8 cellular contexts compared by ENCODE assay signal in genomic region chr4:69617083-69617694, GRCh38. TPM values are rescaled to one million over a fixed set of nuclear protein-coding genes. Genes with fewer than 3 reads are reported as not detected.
A peak's percentile ranks its signal among the peaks of the same experiment; 100 is the strongest.
DNase-seq lines count a peak whose midpoint lies in the region; ATAC-seq and TF ChIP-seq lines count a peak whose summit lies in the region.

No MANE protein-coding gene starts in this region.

- TF ChIP-seq CTCF in GM10248 (IDR thresholded peaks at IDR 0.05; ENCODE audit: control extremely low read depth, extremely low read depth, low read depth, missing control alignments) (peak; percentile 27), MM.1S (IDR thresholded peaks at IDR 0.05; ENCODE audit: low read length) (peak; percentile 55), brain microvascular endothelial cell (IDR thresholded peaks at IDR 0.05; ENCODE audit: low read depth, low read length, missing control alignments) (peak; percentile 50), neural cell (IDR thresholded peaks at IDR 0.05; ENCODE audit: poor library complexity, severe bottlenecking) (peak; percentile 85)

- H3K36me3 Mint-ChIP-seq in activated T-helper 1 cell treated with anti-CD3 and anti-CD28 coated beads, Interleukin-12 subunit alpha, Interleukin-12 subunit beta, Interleukin-2, Interleukin-4 antibody, amounts not matched to agents 30 ng/mL and 10 ng/mL and 1 ng/mL, durations not matched to agents 14 hours and 24 hours and 36 hours (ENCODE audit: low read depth): no peaks in the 10 kb centered on the region

- no peak overlapping the region for H3K4me2 ChIP-seq in MM.1S (ENCODE audit: low read depth, low read length)
- H3K4me2 ChIP-seq in neural cell (ENCODE audit: low read length): no peak overlapping the region

- no peak overlapping the region for H3K4me3 Mint-ChIP-seq in activated T-helper 1 cell treated with anti-CD3 and anti-CD28 coated beads, Interleukin-12 subunit alpha, Interleukin-12 subunit beta, Interleukin-2, Interleukin-4 antibody, amounts not matched to agents 30 ng/mL and 10 ng/mL and 1 ng/mL, durations not matched to agents 14 hours and 24 hours and 36 hours

- H3K9me3 ChIP-seq in MM.1S (replicated peaks; ENCODE audit: insufficient read depth, low read length) (no peaks in the 10 kb centered on the region), neural cell (ENCODE audit: low read length) (no peaks in the 10 kb centered on the region)

- no peaks in the 10 kb centered on the region for H3K4me1 ChIP-seq in MM.1S (ENCODE audit: low read length)

- CTCF ChIA-PET in GM10248 (lab: Yijun Ruan, JAX): interaction anchor here (1.4 kb wide), 1 partner anchor 299 kb away, joined by 5 read pairs; no protein-coding TSS in a partner anchor

- POLR2A ChIA-PET in GM10248 (lab: Yijun Ruan, JAX): no interaction called here

- H3K9me2 ChIP-seq in MM.1S (replicated peaks; ENCODE audit: insufficient read depth, low read length) (no peaks in the 10 kb centered on the region), neural cell (ENCODE audit: insufficient read depth, low read length) (no peaks in the 10 kb centered on the region)

- H3K27me3 ChIP-seq in MM.1S (replicated peaks; ENCODE audit: insufficient read depth, low read length): no peaks in the 10 kb centered on the region
- H3K27me3 ChIP-seq in brain microvascular endothelial cell (replicated peaks): no peaks in the 10 kb centered on the region
- no peaks in the 10 kb centered on the region for H3K27me3 ChIP-seq in neural cell (ENCODE audit: insufficient read depth, low read depth, low read length)

- H3K27ac ChIP-seq in MM.1S (ENCODE audit: low read length): no peak overlapping the region
- H3K27ac ChIP-seq in brain microvascular endothelial cell: no peak overlapping the region
- H3K27ac ChIP-seq in neural cell (ENCODE audit: low read length): no peak overlapping the region

- intact Hi-C loops in activated T-helper 1 cell treated with anti-CD3 and anti-CD28 coated beads, Interleukin-12 subunit alpha, Interleukin-12 subunit beta, Interleukin-2, Interleukin-4 antibody, amounts not matched to agents 30 ng/mL and 10 ng/mL and 1 ng/mL, durations not matched to agents 14 hours and 24 hours and 36 hours (cut with micrococcal nuclease): no loop called here

- H3F3A ChIP-seq in MM.1S (ENCODE audit: insufficient read depth, low read length): no peaks in the 10 kb centered on the region
- H3F3A ChIP-seq in neural cell (ENCODE audit: insufficient read depth, low read length, poor library complexity, severe bottlenecking): no peaks in the 10 kb centered on the region

- H3K79me2 ChIP-seq in MM.1S (ENCODE audit: low read length) (no peaks in the 10 kb centered on the region), neural cell (replicated peaks; ENCODE audit: insufficient read depth, low read length) (no peaks in the 10 kb centered on the region)

- peak; percentile 96 for TF ChIP-seq RAD21 in neural cell (conservative IDR thresholded peaks at IDR 0.05)

- no peaks in the 10 kb centered on the region for H3K27me3 Mint-ChIP-seq in activated T-helper 1 cell treated with anti-CD3 and anti-CD28 coated beads, Interleukin-12 subunit alpha, Interleukin-12 subunit beta, Interleukin-2, Interleukin-4 antibody, amounts not matched to agents 30 ng/mL and 10 ng/mL and 1 ng/mL, durations not matched to agents 14 hours and 24 hours and 36 hours (ENCODE audit: insufficient read depth)

- H3K9me3 Mint-ChIP-seq in activated T-helper 1 cell treated with anti-CD3 and anti-CD28 coated beads, Interleukin-12 subunit alpha, Interleukin-12 subunit beta, Interleukin-2, Interleukin-4 antibody, amounts not matched to agents 30 ng/mL and 10 ng/mL and 1 ng/mL, durations not matched to agents 14 hours and 24 hours and 36 hours: no peaks in the 10 kb centered on the region

- no peak overlapping the region for H3K27ac Mint-ChIP-seq in activated T-helper 1 cell treated with anti-CD3 and anti-CD28 coated beads, Interleukin-12 subunit alpha, Interleukin-12 subunit beta, Interleukin-2, Interleukin-4 antibody, amounts not matched to agents 30 ng/mL and 10 ng/mL and 1 ng/mL, durations not matched to agents 14 hours and 24 hours and 36 hours

- in situ Hi-C loops in brain microvascular endothelial cell (cut with HindIII; ENCODE audit: low pct_ligation_motif_present, low sequenced_read_pairs): no loop called here

- H3K9ac ChIP-seq in MM.1S (ENCODE audit: low read length): no peak overlapping the region
- no peak overlapping the region for H3K9ac ChIP-seq in neural cell (ENCODE audit: low read length)

- H3K36me3 ChIP-seq in MM.1S (replicated peaks; ENCODE audit: insufficient read depth, low read length) (no peaks in the 10 kb centered on the region), brain microvascular endothelial cell (replicated peaks) (no peaks in the 10 kb centered on the region), neural cell (ENCODE audit: insufficient read depth, low read length) (no peaks in the 10 kb centered on the region)

- H4K20me1 ChIP-seq in MM.1S (ENCODE audit: insufficient read depth, low read length) (no peaks in the 10 kb centered on the region), neural cell (ENCODE audit: insufficient read depth) (no peaks in the 10 kb centered on the region)

- DNase-seq in GM10248 (ENCODE audit: extremely low spot score): peak; percentile 6
- peak; percentile 66 for DNase-seq in MM.1S
- peak; percentile 45 for DNase-seq in brain microvascular endothelial cell
- no peak for DNase-seq in activated CD4-positive, alpha-beta T cell treated with anti-CD3 and anti-CD28 coated beads for 48 hours
- no peak for DNase-seq in activated T-helper 1 cell treated with anti-CD3 and anti-CD28 coated beads, Interleukin-12 subunit alpha, Interleukin-12 subunit beta, Interleukin-2, Interleukin-4 antibody, amounts not matched to agents 30 ng/mL and 10 ng/mL and 1 ng/mL, durations not matched to agents 14 hours and 24 hours and 36 hours (ENCODE audit: low spot score)

- H3K4me1 Mint-ChIP-seq in activated T-helper 1 cell treated with anti-CD3 and anti-CD28 coated beads, Interleukin-12 subunit alpha, Interleukin-12 subunit beta, Interleukin-2, Interleukin-4 antibody, amounts not matched to agents 30 ng/mL and 10 ng/mL and 1 ng/mL, durations not matched to agents 14 hours and 24 hours and 36 hours (ENCODE audit: low read depth): no peaks in the 10 kb centered on the region

- no peak overlapping the region for H2AFZ ChIP-seq in MM.1S (ENCODE audit: low read length)
- H2AFZ ChIP-seq in neural cell (ENCODE audit: low read depth, low read length): no peak overlapping the region

- no peak for ATAC-seq in GM18502 (IDR thresholded peaks at IDR 0.05; ENCODE audit: poor library complexity, unreplicated experiment)
- ATAC-seq in GM21529 (IDR thresholded peaks at IDR 0.05; ENCODE audit: unreplicated experiment): no peak

- TF ChIP-seq EP300 in neural cell (conservative IDR thresholded peaks at IDR 0.05; ENCODE audit: poor library complexity, severe bottlenecking): no peak

- H3K4me3 ChIP-seq in MM.1S (ENCODE audit: low read length): no peak overlapping the region
- H3K4me3 ChIP-seq in brain microvascular endothelial cell (ENCODE audit: low read depth, low read length): no peak overlapping the region
- no peak overlapping the region for H3K4me3 ChIP-seq in neural cell (ENCODE audit: low read length)

TF ChIP-seq in neural cell, 6 proteins besides CTCF, POLR2A, EP300 and RAD21:
- TF ChIP-seq SMC3 (conservative IDR thresholded peaks at IDR 0.05; ENCODE audit: poor library complexity) (peak; percentile 97), POLR2AphosphoS5 (IDR thresholded peaks at IDR 0.05) (no peak)

RNA-seq across cellular contexts. Expression of gene UGT2A2, which starts 22.3 kb away (rescaled TPM):
- not detected in 2 replicates for polyA plus RNA-seq in neural cell
- not detected in 2 replicates for polyA minus RNA-seq in neural cell
- not detected in 2 replicates for total RNA-seq in activated T-helper 1 cell treated with anti-CD3 and anti-CD28 coated beads, Interleukin-12 subunit alpha, Interleukin-12 subunit beta, Interleukin-2, Interleukin-4 antibody, amounts not matched to agents 30 ng/mL and 10 ng/mL and 1 ng/mL, durations not matched to agents 14 hours and 24 hours and 36 hours

RNA-seq across cellular contexts. Expression of gene UGT2A1, which starts 35.9 kb away (rescaled TPM):
- not detected in 2 replicates for polyA plus RNA-seq in neural cell
- polyA minus RNA-seq in neural cell: not detected in 2 replicates
- total RNA-seq in activated T-helper 1 cell treated with anti-CD3 and anti-CD28 coated beads, Interleukin-12 subunit alpha, Interleukin-12 subunit beta, Interleukin-2, Interleukin-4 antibody, amounts not matched to agents 30 ng/mL and 10 ng/mL and 1 ng/mL, durations not matched to agents 14 hours and 24 hours and 36 hours: not detected in 2 replicates

Comparison
In these comparisons a context has a peak if more than half of its experiments do, and no peak if none do; other contexts are left out.
1. DNase-seq: peak in GM10248 (single experiment), MM.1S (single experiment) and brain microvascular endothelial cell (single experiment); none in activated CD4-positive, alpha-beta T cell treated with anti-CD3 and anti-CD28 coated beads for 48 hours (single experiment) and activated T-helper 1 cell treated with anti-CD3 and anti-CD28 coated beads, Interleukin-12 subunit alpha, Interleukin-12 subunit beta, Interleukin-2, Interleukin-4 antibody, amounts not matched to agents 30 ng/mL and 10 ng/mL and 1 ng/mL, durations not matched to agents 14 hours and 24 hours and 36 hours (single experiment).
2. CTCF ChIP-seq: peak in every context shown above with its lines; median percentile 85 in neural cell; 55 in MM.1S; 50 in brain microvascular endothelial cell; 27 in GM10248.